Comparison of ENCODE assay signal across 1 cellular context in genomic region chr2:9497017-9497416, GRCh38.
TF ChIP-seq lines count a peak whose summit lies in the region.

No MANE protein-coding gene starts in this region.

TF ChIP-seq in GM23338, 12 proteins besides CTCF, POLR2A, EP300 and RAD21 (continued from another document):
- TF ChIP-seq REST (IDR thresholded peaks at IDR 0.05; ENCODE audit: unreplicated experiment) = no peak
- TF ChIP-seq STAT1 (IDR thresholded peaks at IDR 0.05; ENCODE audit: unreplicated experiment) = no peak
- no peak for TF ChIP-seq EZH2 (IDR thresholded peaks at IDR 0.05; ENCODE audit: low read depth, unreplicated experiment)
- TF ChIP-seq ETS1 (IDR thresholded peaks at IDR 0.05) = no peak
- TF ChIP-seq POLR2AphosphoS5 (IDR thresholded peaks at IDR 0.05; ENCODE audit: low read depth) = no peak
